Comparison of ENCODE assay signal across 1 cellular context in genomic region chr17:48160177-48160967, GRCh38.
TF ChIP-seq lines count a peak whose summit lies in the region.

No MANE protein-coding gene starts in this region.

TF ChIP-seq in WTC11, 78 proteins besides CTCF, POLR2A, EP300 and RAD21 (continued from another document and continues in another):
- TF ChIP-seq, protein P1, sequence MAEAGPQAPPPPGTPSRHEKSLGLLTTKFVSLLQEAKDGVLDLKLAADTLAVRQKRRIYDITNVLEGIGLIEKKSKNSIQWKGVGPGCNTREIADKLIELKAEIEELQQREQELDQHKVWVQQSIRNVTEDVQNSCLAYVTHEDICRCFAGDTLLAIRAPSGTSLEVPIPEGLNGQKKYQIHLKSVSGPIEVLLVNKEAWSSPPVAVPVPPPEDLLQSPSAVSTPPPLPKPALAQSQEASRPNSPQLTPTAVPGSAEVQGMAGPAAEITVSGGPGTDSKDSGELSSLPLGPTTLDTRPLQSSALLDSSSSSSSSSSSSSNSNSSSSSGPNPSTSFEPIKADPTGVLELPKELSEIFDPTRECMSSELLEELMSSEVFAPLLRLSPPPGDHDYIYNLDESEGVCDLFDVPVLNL (CRISPR knock-in tag; IDR thresholded peaks at IDR 0.05; ENCODE audit: borderline replicate concordance, low read depth): no peak
- TF ChIP-seq, protein P2, sequence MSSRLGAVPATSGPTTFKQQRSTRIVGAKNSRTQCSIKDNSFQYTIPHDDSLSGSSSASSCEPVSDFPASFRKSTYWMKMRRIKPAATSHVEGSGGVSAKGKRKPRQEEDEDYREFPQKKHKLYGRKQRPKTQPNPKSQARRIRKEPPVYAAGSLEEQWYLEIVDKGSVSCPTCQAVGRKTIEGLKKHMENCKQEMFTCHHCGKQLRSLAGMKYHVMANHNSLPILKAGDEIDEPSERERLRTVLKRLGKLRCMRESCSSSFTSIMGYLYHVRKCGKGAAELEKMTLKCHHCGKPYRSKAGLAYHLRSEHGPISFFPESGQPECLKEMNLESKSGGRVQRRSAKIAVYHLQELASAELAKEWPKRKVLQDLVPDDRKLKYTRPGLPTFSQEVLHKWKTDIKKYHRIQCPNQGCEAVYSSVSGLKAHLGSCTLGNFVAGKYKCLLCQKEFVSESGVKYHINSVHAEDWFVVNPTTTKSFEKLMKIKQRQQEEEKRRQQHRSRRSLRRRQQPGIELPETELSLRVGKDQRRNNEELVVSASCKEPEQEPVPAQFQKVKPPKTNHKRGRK (CRISPR knock-in tag; IDR thresholded peaks at IDR 0.05; ENCODE audit: borderline replicate concordance): no peak
- TF ChIP-seq, protein P3, sequence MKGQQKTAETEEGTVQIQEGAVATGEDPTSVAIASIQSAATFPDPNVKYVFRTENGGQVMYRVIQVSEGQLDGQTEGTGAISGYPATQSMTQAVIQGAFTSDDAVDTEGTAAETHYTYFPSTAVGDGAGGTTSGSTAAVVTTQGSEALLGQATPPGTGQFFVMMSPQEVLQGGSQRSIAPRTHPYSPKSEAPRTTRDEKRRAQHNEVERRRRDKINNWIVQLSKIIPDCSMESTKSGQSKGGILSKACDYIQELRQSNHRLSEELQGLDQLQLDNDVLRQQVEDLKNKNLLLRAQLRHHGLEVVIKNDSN (CRISPR knock-in tag; IDR thresholded peaks at IDR 0.05): no peak
- TF ChIP-seq NR3C1 (CRISPR knock-in tag; conservative IDR thresholded peaks at IDR 0.05; ENCODE audit: low read depth) (no peak), TEAD1 (CRISPR knock-in tag; IDR thresholded peaks at IDR 0.05) (peak; percentile 65; the same call in 1 of the 2 replicates), ZNF281 (CRISPR knock-in tag; IDR thresholded peaks at IDR 0.05) (no peak), ZBTB43 (CRISPR knock-in tag; IDR thresholded peaks at IDR 0.05) (0 out of 2 replicates have a peak, but pooled peaks have one; percentile 46), SMAD4 (CRISPR knock-in tag; IDR thresholded peaks at IDR 0.05) (no peak), RORB (CRISPR knock-in tag; IDR thresholded peaks at IDR 0.05) (no peak), GABPB1 (CRISPR knock-in tag; IDR thresholded peaks at IDR 0.05) (no peak), FOXP1 (CRISPR knock-in tag; IDR thresholded peaks at IDR 0.05; ENCODE audit: borderline replicate concordance) (peak; percentile 35; the same call in 1 of the 2 replicates), IRF1 (CRISPR knock-in tag; IDR thresholded peaks at IDR 0.05) (no peak), SMAD3 (CRISPR knock-in tag; IDR thresholded peaks at IDR 0.05; ENCODE audit: borderline replicate concordance) (no peak), NFATC4 (CRISPR knock-in tag; IDR thresholded peaks at IDR 0.05) (no peak), NFYB (CRISPR knock-in tag; conservative IDR thresholded peaks at IDR 0.05; ENCODE audit: low read depth) (no peak), TP53 (CRISPR knock-in tag; IDR thresholded peaks at IDR 0.05) (no peak), ZMAT4 (CRISPR knock-in tag; IDR thresholded peaks at IDR 0.05) (no peak), SOX15 (CRISPR knock-in tag; IDR thresholded peaks at IDR 0.05) (no peak), FOXJ3 (CRISPR knock-in tag; IDR thresholded peaks at IDR 0.05; ENCODE audit: borderline replicate concordance) (no peak), NFE2L1 (CRISPR knock-in tag; IDR thresholded peaks at IDR 0.05) (peak; percentile 13; the same call in 1 of the 2 replicates), E2F5 (CRISPR knock-in tag; IDR thresholded peaks at IDR 0.05) (no peak), ZNF263 (CRISPR knock-in tag; IDR thresholded peaks at IDR 0.05; ENCODE audit: low read depth) (no peak), RELA (CRISPR knock-in tag; IDR thresholded peaks at IDR 0.05; ENCODE audit: borderline replicate concordance) (no peak), NR2C2 (CRISPR knock-in tag; IDR thresholded peaks at IDR 0.05) (no peak), ATF2 (CRISPR knock-in tag; IDR thresholded peaks at IDR 0.05; ENCODE audit: borderline replicate concordance, low read depth) (no peak), ESRRA (CRISPR knock-in tag; IDR thresholded peaks at IDR 0.05; ENCODE audit: borderline replicate concordance) (no peak), ZNF671 (CRISPR knock-in tag; IDR thresholded peaks at IDR 0.05) (no peak)
- TF ChIP-seq, protein P4, sequence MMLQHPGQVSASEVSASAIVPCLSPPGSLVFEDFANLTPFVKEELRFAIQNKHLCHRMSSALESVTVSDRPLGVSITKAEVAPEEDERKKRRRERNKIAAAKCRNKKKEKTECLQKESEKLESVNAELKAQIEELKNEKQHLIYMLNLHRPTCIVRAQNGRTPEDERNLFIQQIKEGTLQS (CRISPR knock-in tag; conservative IDR thresholded peaks at IDR 0.05): no peak
- TF ChIP-seq, protein P5, sequence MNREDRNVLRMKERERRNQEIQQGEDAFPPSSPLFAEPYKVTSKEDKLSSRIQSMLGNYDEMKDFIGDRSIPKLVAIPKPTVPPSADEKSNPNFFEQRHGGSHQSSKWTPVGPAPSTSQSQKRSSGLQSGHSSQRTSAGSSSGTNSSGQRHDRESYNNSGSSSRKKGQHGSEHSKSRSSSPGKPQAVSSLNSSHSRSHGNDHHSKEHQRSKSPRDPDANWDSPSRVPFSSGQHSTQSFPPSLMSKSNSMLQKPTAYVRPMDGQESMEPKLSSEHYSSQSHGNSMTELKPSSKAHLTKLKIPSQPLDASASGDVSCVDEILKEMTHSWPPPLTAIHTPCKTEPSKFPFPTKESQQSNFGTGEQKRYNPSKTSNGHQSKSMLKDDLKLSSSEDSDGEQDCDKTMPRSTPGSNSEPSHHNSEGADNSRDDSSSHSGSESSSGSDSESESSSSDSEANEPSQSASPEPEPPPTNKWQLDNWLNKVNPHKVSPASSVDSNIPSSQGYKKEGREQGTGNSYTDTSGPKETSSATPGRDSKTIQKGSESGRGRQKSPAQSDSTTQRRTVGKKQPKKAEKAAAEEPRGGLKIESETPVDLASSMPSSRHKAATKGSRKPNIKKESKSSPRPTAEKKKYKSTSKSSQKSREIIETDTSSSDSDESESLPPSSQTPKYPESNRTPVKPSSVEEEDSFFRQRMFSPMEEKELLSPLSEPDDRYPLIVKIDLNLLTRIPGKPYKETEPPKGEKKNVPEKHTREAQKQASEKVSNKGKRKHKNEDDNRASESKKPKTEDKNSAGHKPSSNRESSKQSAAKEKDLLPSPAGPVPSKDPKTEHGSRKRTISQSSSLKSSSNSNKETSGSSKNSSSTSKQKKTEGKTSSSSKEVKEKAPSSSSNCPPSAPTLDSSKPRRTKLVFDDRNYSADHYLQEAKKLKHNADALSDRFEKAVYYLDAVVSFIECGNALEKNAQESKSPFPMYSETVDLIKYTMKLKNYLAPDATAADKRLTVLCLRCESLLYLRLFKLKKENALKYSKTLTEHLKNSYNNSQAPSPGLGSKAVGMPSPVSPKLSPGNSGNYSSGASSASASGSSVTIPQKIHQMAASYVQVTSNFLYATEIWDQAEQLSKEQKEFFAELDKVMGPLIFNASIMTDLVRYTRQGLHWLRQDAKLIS (CRISPR knock-in tag; IDR thresholded peaks at IDR 0.05; ENCODE audit: borderline replicate concordance): no peak
- TF ChIP-seq, protein P6, sequence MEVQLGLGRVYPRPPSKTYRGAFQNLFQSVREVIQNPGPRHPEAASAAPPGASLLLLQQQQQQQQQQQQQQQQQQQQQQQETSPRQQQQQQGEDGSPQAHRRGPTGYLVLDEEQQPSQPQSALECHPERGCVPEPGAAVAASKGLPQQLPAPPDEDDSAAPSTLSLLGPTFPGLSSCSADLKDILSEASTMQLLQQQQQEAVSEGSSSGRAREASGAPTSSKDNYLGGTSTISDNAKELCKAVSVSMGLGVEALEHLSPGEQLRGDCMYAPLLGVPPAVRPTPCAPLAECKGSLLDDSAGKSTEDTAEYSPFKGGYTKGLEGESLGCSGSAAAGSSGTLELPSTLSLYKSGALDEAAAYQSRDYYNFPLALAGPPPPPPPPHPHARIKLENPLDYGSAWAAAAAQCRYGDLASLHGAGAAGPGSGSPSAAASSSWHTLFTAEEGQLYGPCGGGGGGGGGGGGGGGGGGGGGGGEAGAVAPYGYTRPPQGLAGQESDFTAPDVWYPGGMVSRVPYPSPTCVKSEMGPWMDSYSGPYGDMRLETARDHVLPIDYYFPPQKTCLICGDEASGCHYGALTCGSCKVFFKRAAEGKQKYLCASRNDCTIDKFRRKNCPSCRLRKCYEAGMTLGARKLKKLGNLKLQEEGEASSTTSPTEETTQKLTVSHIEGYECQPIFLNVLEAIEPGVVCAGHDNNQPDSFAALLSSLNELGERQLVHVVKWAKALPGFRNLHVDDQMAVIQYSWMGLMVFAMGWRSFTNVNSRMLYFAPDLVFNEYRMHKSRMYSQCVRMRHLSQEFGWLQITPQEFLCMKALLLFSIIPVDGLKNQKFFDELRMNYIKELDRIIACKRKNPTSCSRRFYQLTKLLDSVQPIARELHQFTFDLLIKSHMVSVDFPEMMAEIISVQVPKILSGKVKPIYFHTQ (CRISPR knock-in tag; IDR thresholded peaks at IDR 0.05): no peak
- TF ChIP-seq, protein P7, sequence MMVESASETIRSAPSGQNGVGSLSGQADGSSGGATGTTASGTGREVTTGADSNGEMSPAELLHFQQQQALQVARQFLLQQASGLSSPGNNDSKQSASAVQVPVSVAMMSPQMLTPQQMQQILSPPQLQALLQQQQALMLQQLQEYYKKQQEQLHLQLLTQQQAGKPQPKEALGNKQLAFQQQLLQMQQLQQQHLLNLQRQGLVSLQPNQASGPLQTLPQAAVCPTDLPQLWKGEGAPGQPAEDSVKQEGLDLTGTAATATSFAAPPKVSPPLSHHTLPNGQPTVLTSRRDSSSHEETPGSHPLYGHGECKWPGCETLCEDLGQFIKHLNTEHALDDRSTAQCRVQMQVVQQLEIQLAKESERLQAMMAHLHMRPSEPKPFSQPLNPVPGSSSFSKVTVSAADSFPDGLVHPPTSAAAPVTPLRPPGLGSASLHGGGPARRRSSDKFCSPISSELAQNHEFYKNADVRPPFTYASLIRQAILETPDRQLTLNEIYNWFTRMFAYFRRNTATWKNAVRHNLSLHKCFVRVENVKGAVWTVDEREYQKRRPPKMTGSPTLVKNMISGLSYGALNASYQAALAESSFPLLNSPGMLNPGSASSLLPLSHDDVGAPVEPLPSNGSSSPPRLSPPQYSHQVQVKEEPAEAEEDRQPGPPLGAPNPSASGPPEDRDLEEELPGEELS (CRISPR knock-in tag; IDR thresholded peaks at IDR 0.05): no peak; the same call in 1 of the 2 replicates
- TF ChIP-seq, protein P8, sequence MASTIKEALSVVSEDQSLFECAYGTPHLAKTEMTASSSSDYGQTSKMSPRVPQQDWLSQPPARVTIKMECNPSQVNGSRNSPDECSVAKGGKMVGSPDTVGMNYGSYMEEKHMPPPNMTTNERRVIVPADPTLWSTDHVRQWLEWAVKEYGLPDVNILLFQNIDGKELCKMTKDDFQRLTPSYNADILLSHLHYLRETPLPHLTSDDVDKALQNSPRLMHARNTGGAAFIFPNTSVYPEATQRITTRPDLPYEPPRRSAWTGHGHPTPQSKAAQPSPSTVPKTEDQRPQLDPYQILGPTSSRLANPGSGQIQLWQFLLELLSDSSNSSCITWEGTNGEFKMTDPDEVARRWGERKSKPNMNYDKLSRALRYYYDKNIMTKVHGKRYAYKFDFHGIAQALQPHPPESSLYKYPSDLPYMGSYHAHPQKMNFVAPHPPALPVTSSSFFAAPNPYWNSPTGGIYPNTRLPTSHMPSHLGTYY (CRISPR knock-in tag; IDR thresholded peaks at IDR 0.05): no peak
